Comparison of ENCODE assay signal across 31 cellular contexts in the genomic region with DNA sequence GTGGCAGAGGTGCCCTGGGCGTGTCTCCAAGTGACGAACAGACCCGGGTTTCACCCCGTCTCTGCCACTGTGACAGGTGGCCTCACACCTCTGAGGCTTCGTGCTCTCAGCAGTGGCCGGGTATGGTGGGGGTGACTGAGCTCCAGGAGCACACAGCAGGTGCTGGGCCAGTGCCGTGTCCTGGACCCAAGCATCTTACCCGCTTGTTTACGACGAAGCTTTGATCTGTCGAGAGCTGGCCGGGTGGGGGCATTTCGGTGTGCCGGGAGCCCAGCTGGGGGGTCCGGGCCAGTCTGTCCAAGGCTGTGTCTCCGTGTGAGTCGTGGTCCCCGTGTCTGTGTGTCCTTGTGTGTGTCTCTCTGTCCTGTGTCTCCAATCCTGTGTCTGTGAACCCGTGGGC. TPM values are rescaled to one million over a fixed set of nuclear protein-coding genes. Genes with fewer than 3 reads are reported as not detected.
"Had no signal": no experiment of that assay in that cellular context is flagged by ENCODE, and none has a peak within 500 bp of the region (broad histone marks: within the 10 kb centered on the region; RNA-seq: fewer than 3 reads in every experiment).

No MANE protein-coding gene starts in this region.

- H3K9me3 Mint-ChIP-seq: activated CD8-positive, alpha-beta T cell treated with anti-CD3 and anti-CD28 coated beads for 36 hours; activated naive CD4-positive, alpha-beta T cell treated with anti-CD3 and anti-CD28 coated beads, Interleukin-2, amount 50 U/mL, for 24 hours; dendritic cell treated with granulocyte-macrophage colony-stimulating factor and Interleukin-4, amounts not matched to agents 40 ng/mL and 50 ng/mL, for 4 days had no signal

- H3K4me3 Mint-ChIP-seq: activated CD4-positive, alpha-beta T cell treated with anti-CD3 and anti-CD28 coated beads, Interleukin-2, amount 10 ng/mL, durations not matched to agents 7 days and 5 days; activated CD8-positive, alpha-beta memory T cell treated with anti-CD3 and anti-CD28 coated beads, Interleukin-2, amount 10 ng/mL, durations not matched to agents 7 days and 5 days; activated CD8-positive, alpha-beta T cell treated with anti-CD3 and anti-CD28 coated beads for 36 hours; activated naive CD4-positive, alpha-beta T cell treated with anti-CD3 and anti-CD28 coated beads, Interleukin-2, amount 50 U/mL, for 24 hours; dendritic cell treated with granulocyte-macrophage colony-stimulating factor and Interleukin-4, amounts not matched to agents 40 ng/mL and 50 ng/mL, for 4 days had no signal

- DNase-seq: activated CD4-positive, alpha-beta T cell treated with anti-CD3 and anti-CD28 coated beads, Interleukin-2, amount 10 ng/mL, durations not matched to agents 7 days and 5 days; activated CD4-positive, CD25-positive, alpha-beta regulatory T cell treated with anti-CD3 and anti-CD28 coated beads, Interleukin-2, amount 50 U/mL, for 72 hours; activated CD8-positive, alpha-beta memory T cell treated with anti-CD3 and anti-CD28 coated beads, Interleukin-2, amount 10 ng/mL, durations not matched to agents 7 days and 5 days; activated CD8-positive, alpha-beta T cell treated with anti-CD3 and anti-CD28 coated beads for 36 hours; activated effector memory CD4-positive, alpha-beta T cell treated with anti-CD3 and anti-CD28 coated beads, Interleukin-2, amount 50 U/mL, for 16 hours; activated T-cell treated with anti-CD3 and anti-CD28 coated beads for 4 hours; effector CD8-positive, alpha-beta T cell; foreskin melanocyte; hippocampal formation; kidney glomerular epithelial cell; left lung; naive B cell; right lobe of liver; stimulated activated CD4-positive, alpha-beta T cell treated with anti-CD3 and anti-CD28 coated beads, Interleukin-1b, Interleukin-23, amount 100 ng/mL, for 48 hours; testis; trophoblast cell; uterus had no signal

- H3K36me3 Mint-ChIP-seq: activated CD8-positive, alpha-beta memory T cell treated with anti-CD3 and anti-CD28 coated beads, Interleukin-2, amount 10 ng/mL, durations not matched to agents 7 days and 5 days; activated naive CD4-positive, alpha-beta T cell treated with anti-CD3 and anti-CD28 coated beads, Interleukin-2, amount 50 U/mL, for 24 hours; naive B cell had no signal

- H3K27me3 ChIP-seq: right lobe of liver, testis, uterus had no signal

- H3K4me1 Mint-ChIP-seq: activated CD4-positive, alpha-beta T cell treated with anti-CD3 and anti-CD28 coated beads, Interleukin-2, amount 10 ng/mL, durations not matched to agents 7 days and 5 days; activated CD8-positive, alpha-beta memory T cell treated with anti-CD3 and anti-CD28 coated beads, Interleukin-2, amount 10 ng/mL, durations not matched to agents 7 days and 5 days had no signal

- H3K27me3 Mint-ChIP-seq: activated CD8-positive, alpha-beta T cell treated with anti-CD3 and anti-CD28 coated beads for 36 hours; activated naive CD4-positive, alpha-beta T cell treated with anti-CD3 and anti-CD28 coated beads, Interleukin-2, amount 50 U/mL, for 24 hours had no signal

- H3K4me3 ChIP-seq: cardiac muscle cell, left lung, lung, right lobe of liver, skin epidermis, testis, uterus had no signal

- H3K4me1 ChIP-seq: left lung, right lobe of liver, testis, uterus had no signal

- H3K36me3 ChIP-seq: cardiac muscle cell, left lung, right lobe of liver, uterus had no signal

- H3K27ac Mint-ChIP-seq: activated CD4-positive, alpha-beta T cell treated with anti-CD3 and anti-CD28 coated beads, Interleukin-2, amount 10 ng/mL, durations not matched to agents 7 days and 5 days; activated CD8-positive, alpha-beta memory T cell treated with anti-CD3 and anti-CD28 coated beads, Interleukin-2, amount 10 ng/mL, durations not matched to agents 7 days and 5 days; activated CD8-positive, alpha-beta T cell treated with anti-CD3 and anti-CD28 coated beads for 36 hours; activated naive CD4-positive, alpha-beta T cell treated with anti-CD3 and anti-CD28 coated beads, Interleukin-2, amount 50 U/mL, for 24 hours; dendritic cell treated with granulocyte-macrophage colony-stimulating factor and Interleukin-4, amounts not matched to agents 40 ng/mL and 50 ng/mL, for 4 days; naive B cell had no signal

- H3K9me3 ChIP-seq: right lobe of liver, testis had no signal

- H3K27ac ChIP-seq: cardiac muscle cell, left lung, parathyroid adenoma, right lobe of liver, skin epidermis, testis, uterus, VCaP had no signal

RNA-seq across cellular contexts. Expression of gene LKAAEAR1, which starts 7.1 kb away (rescaled TPM):
- total RNA-seq: activated CD8-positive, alpha-beta memory T cell treated with anti-CD3 and anti-CD28 coated beads, Interleukin-2, amount 10 ng/mL, durations not matched to agents 7 days and 5 days; endothelial cell of umbilical vein; mesenteric fat pad; mucosa of gallbladder; pulmonary artery endothelial cell; right lobe of liver; uterus had no signal

RNA-seq across cellular contexts. Expression of gene NPBWR2, which starts 16.0 kb away (rescaled TPM):
- total RNA-seq: activated CD4-positive, alpha-beta T cell treated with anti-CD3 and anti-CD28 coated beads, Interleukin-2, amount 10 ng/mL, durations not matched to agents 7 days and 5 days; activated CD8-positive, alpha-beta memory T cell treated with anti-CD3 and anti-CD28 coated beads, Interleukin-2, amount 10 ng/mL, durations not matched to agents 7 days and 5 days; activated CD8-positive, alpha-beta T cell treated with anti-CD3 and anti-CD28 coated beads for 36 hours; cardiac muscle cell; chondrocyte; endothelial cell of umbilical vein; esophagus mucosa; left lung; lung; mesenteric fat pad; mucosa of gallbladder; pulmonary artery endothelial cell; right lobe of liver; T-helper 2 cell treated with Interferon-gamma antibody and Interleukin-4, amounts not matched to agents 100 ng/mL and 5 ng/mL, for 36 hours; uterus had no signal
